ENCODE assay signal across 8 cellular contexts in genomic region chr19:8319807-8320520, GRCh38. TPM values are rescaled to one million over a fixed set of nuclear protein-coding genes. Genes with fewer than 3 reads are reported as not detected.
A peak's percentile ranks its signal among the peaks of the same experiment; 100 is the strongest.
DNase-seq lines count a peak whose midpoint lies in the region; ATAC-seq, FAIRE-seq and TF ChIP-seq lines count a peak whose summit lies in the region.

No MANE protein-coding gene starts in this region.

- H4K20me1 ChIP-seq in Karpas-422 (ENCODE audit: insufficient read depth, low read depth, low read length), result peaks cover 19% of the 10 kb centered on the region

- H3K27me3 Mint-ChIP-seq in naive B cell, result no peaks in the 10 kb centered on the region

- peak overlapping the region; percentile 95 to 99 (median 98) for H3K4me3 Mint-ChIP-seq in naive B cell

- peaks cover 42% of the 10 kb centered on the region for H3K79me2 ChIP-seq in Karpas-422 (ENCODE audit: low read length)

- peak overlapping the region; percentile 63 to 100 (median 98) for H3K27ac Mint-ChIP-seq in naive B cell

- H3K27me3 ChIP-seq in Karpas-422 (ENCODE audit: low read length), result no peaks in the 10 kb centered on the region

- no peak for FAIRE-seq in GM12892 (lab: Jason Lieb, UNC)

- no peaks in the 10 kb centered on the region for H3K36me3 Mint-ChIP-seq in naive B cell

- H3K4me1 Mint-ChIP-seq in naive B cell, result peaks cover 19 to 55% (median 33%) of the 10 kb centered on the region in 3 donors

- ATAC-seq in naive B cell (ENCODE audit: low read depth in 2 of 2) (no peak), GM21786 (IDR thresholded peaks at IDR 0.05; ENCODE audit: unreplicated experiment) (no peak)

- H3K4me3 ChIP-seq in AG09309 (ENCODE audit: control insufficient read depth, low read depth, low read length) (peak overlapping the region; percentile 100), Karpas-422 (ENCODE audit: low read length) (peak overlapping the region; percentile 98), coronary artery (peak overlapping the region; percentile 90)

- H3K27ac ChIP-seq in Karpas-422 (ENCODE audit: low read length) (peak overlapping the region; percentile 32; the same call in 1 of the 2 replicates), coronary artery (peak overlapping the region in 1 of 2 donors; percentile 96)

- H3K4me2 ChIP-seq in Karpas-422 (ENCODE audit: low read depth, low read length, poor library complexity, severe bottlenecking), result peak overlapping the region; percentile 94

- peaks cover 39% of the 10 kb centered on the region for H3K4me1 ChIP-seq in Karpas-422 (ENCODE audit: low read length)

- peak overlapping the region; percentile 97 for H3K9ac ChIP-seq in Karpas-422 (ENCODE audit: low read length)

- H3K9me2 ChIP-seq in Karpas-422 (replicated peaks; ENCODE audit: insufficient read depth, low read length), result no peaks in the 10 kb centered on the region

- H3K9me3 Mint-ChIP-seq in naive B cell, result no peaks in the 10 kb centered on the region

- H2AFZ ChIP-seq in Karpas-422 (ENCODE audit: low read length), result no peak overlapping the region

- no peak for TF ChIP-seq POLR2A in GM12892 (IDR thresholded peaks at IDR 0.05; ENCODE audit: low read depth, low read length)

- peaks cover 19% of the 10 kb centered on the region for H3K36me3 ChIP-seq in Karpas-422 (ENCODE audit: insufficient read depth, low read length)

- DNase-seq in AG09309 (ENCODE audit: low read depth), result no peak
- no peak for DNase-seq in Karpas-422
- no peak for DNase-seq in coronary artery (ENCODE audit: low spot score)
- no peak for DNase-seq in naive B cell
- no peak for DNase-seq in NCI-H446 treated with DMSO at 0.1 percent for 48 hours (lab: John Stamatoyannopoulos, UW)
- DNase-seq in GM19238 (ENCODE audit: insufficient read length, low spot score), result no peak
- DNase-seq in GM12892 (ENCODE audit: insufficient read length), result no peak

- no peaks in the 10 kb centered on the region for H3K9me3 ChIP-seq in Karpas-422 (ENCODE audit: low read length)

- TF ChIP-seq CTCF in AG09309 (IDR thresholded peaks at IDR 0.05; ENCODE audit: control insufficient read depth, insufficient read depth, low read depth, low read length, missing control alignments), result no peak
- TF ChIP-seq CTCF in coronary artery (IDR thresholded peaks at IDR 0.05), result no peak

RNA-seq across cellular contexts. Expression of gene NDUFA7, which starts 1.2 kb away (rescaled TPM):
- total RNA-seq in Karpas-422 (2014; rRNA removed; shearing (Covaris generic); ENCODE audit: low replicate concordance), result 85.1 and 94.9 TPM in 2 replicates
- 100 to 1,000 TPM; 117 to 143 (median 128) TPM for polyA plus RNA-seq in naive B cell (ENCODE audit: low read depth in 6 of 6)
- polyA plus RNA-seq in GM12892 (2012; ENCODE audit: missing spikeins), result 74.5 TPM

RNA-seq across cellular contexts. Expression of gene RPS28, which starts 1.3 kb away (rescaled TPM):
- total RNA-seq in Karpas-422 (2014; rRNA removed; shearing (Covaris generic); ENCODE audit: low replicate concordance), result 1,155 and 2,638 TPM in 2 replicates
- 1,000 to 10,000 TPM; 1,256 to 2,811 (median 2,461) TPM for polyA plus RNA-seq in naive B cell (ENCODE audit: low read depth in 6 of 6)
- polyA plus RNA-seq in GM12892 (2012; ENCODE audit: missing spikeins), result 1,952 TPM

RNA-seq across cellular contexts. Expression of gene CD320, which starts 11.8 kb away (rescaled TPM):
- total RNA-seq in Karpas-422 (2014; rRNA removed; shearing (Covaris generic); ENCODE audit: low replicate concordance), result 16.0 and 29.4 TPM in 2 replicates
- 10 to 100 TPM; 16.0 to 32.4 (median 24.3) TPM for polyA plus RNA-seq in naive B cell (ENCODE audit: low read depth in 6 of 6)
- polyA plus RNA-seq in GM12892 (2012; ENCODE audit: missing spikeins), result 20.9 TPM

RNA-seq across cellular contexts. Expression of gene KANK3, which starts 23.1 kb away (rescaled TPM):
- 1.2 TPM in 1 of 2 replicates, not detected in the other for total RNA-seq in Karpas-422 (2014; rRNA removed; shearing (Covaris generic); ENCODE audit: low replicate concordance)
- polyA plus RNA-seq in naive B cell (ENCODE audit: low read depth in 6 of 6), result under 1 TPM in 2 of 6 donors, not detected in 4; 0.09 to 0.23 TPM
- not detected for polyA plus RNA-seq in GM12892 (2012; ENCODE audit: missing spikeins)

RNA-seq across cellular contexts. Expression of gene ANGPTL4, which starts 44.0 kb away (rescaled TPM):
- not detected in 2 replicates for total RNA-seq in Karpas-422 (2014; rRNA removed; shearing (Covaris generic); ENCODE audit: low replicate concordance)
- polyA plus RNA-seq in naive B cell (ENCODE audit: low read depth in 6 of 6), result not detected
- not detected for polyA plus RNA-seq in GM12892 (2012; ENCODE audit: missing spikeins)
